Comparison of ENCODE assay signal across 8 cellular contexts in the genomic region with DNA sequence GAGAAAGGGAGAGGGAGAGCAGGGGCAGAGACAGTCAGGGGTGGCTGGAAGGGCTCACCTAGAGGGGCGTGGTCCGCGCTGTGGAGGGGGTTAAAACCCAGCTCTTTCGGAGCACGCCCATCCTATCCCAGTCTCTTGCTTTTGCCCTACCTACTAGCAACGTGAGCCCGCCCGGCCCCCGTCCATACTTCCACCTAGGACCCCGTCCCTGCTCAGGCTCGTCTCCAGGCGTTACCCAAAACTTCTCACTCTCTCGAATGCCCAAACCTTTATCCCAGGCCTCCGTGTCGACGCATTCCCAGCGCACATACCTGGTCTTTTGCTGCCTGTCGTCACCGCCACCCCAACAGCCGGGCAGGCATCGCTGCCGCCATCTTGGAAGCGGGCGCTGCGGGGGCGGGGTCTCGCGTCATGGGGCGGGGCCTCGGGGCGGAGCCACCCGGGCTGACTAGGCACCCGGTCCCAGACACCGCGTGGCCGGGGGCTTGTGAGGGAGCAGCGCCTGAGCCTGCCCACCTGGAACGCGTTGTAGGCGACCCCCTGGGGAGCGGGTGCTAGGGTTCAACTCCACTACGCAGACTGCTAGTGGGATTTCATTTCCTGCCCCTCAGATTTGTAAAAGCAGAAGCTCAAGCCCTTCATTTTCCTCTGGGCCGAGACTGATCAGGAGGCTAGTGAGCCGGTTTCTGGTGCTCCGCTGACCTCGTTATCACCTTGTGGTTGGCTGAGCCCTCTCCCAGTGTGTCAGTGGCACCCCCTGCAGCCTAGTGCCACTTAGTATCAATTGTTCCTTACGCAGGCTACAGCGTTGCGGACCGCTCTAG. TPM values are rescaled to one million over a fixed set of nuclear protein-coding genes. Genes with fewer than 3 reads are reported as not detected.
A peak's percentile ranks its signal among the peaks of the same experiment; 100 is the strongest.
DNase-seq lines count a peak whose midpoint lies in the region; ATAC-seq and TF ChIP-seq lines count a peak whose summit lies in the region.

A gene (minus strand): TSS at position 396 of the 824 bp plus-strand sequence. CDS start 1,447 bp downstream, outside the sequence.

- DNase-seq in C1 segment of cervical spinal cord (lab: John Stamatoyannopoulos, UW), result peak; percentile 47 to 90 (median 82)
- peak; percentile 76 for DNase-seq in NCI-H748 treated with DMSO at 0.1 percent for 48 hours (lab: John Stamatoyannopoulos, UW)
- peak; percentile 95 to 97 for DNase-seq in activated CD4-positive, alpha-beta T cell treated with anti-CD3 and anti-CD28 coated beads, Interleukin-2, amount 50 U/mL, for 4 hours
- DNase-seq in dedifferentiated amniotic fluid mesenchymal stem cell (ENCODE audit: extremely low spot score), result peak; percentile 64
- DNase-seq in left lung, result peak; percentile 91 to 99
- DNase-seq in stimulated activated CD4-positive, alpha-beta T cell treated with anti-CD3 and anti-CD28 coated beads, Interleukin-2, amount 100 ng/mL, for 4 hours (ENCODE audit: low read depth), result peak; percentile 95

- peaks cover 13 to 40% of the 10 kb centered on the region in 2 donors for H3K4me1 ChIP-seq in left lung

- peaks cover 0 to 34% of the 10 kb centered on the region in 2 donors for H3K36me3 ChIP-seq in left lung

- H3K4me3 ChIP-seq in left lung, result peak within 1 kb of the TSS; percentile 69 to 81

- intact Hi-C loops in left lung (cut with DNase I), result no loop called here

- peak within 1 kb of the TSS; percentile 69 to 77 for H3K27ac ChIP-seq in left lung

- ATAC-seq in GM19351 (IDR thresholded peaks at IDR 0.05; ENCODE audit: unreplicated experiment) (peak; percentile 85), HG03469 (IDR thresholded peaks at IDR 0.05; ENCODE audit: unreplicated experiment) (peak; percentile 41), left lung (peak; percentile 98)

- no peaks in the 10 kb centered on the region for H3K9me3 ChIP-seq in left lung

- no peaks in the 10 kb centered on the region for H3K27me3 ChIP-seq in left lung

- TF ChIP-seq CTCF in left lung (IDR thresholded peaks at IDR 0.05), result no peak

RNA-seq across cellular contexts. Expression of the gene that starts here (rescaled TPM):
- 10 to 100 TPM; 35.3 to 35.8 TPM for total RNA-seq in left lung

Comparison
In these comparisons a context has a peak if more than half of its experiments do, and no peak if none do; other contexts are left out.
1. Peak in every context shown above with its lines: DNase-seq, ATAC-seq, H3K4me3 ChIP-seq and H3K27ac ChIP-seq.
2. ATAC-seq: peak in every context shown above with its lines; median percentile 98 in left lung; 85 in GM19351; 41 in HG03469.